Comparison of ENCODE assay signal across 9 cellular contexts in genomic region chr1:31413405-31414005, GRCh38. TPM values are rescaled to one million over a fixed set of nuclear protein-coding genes. Genes with fewer than 3 reads are reported as not detected.
DNase-seq lines count a peak whose midpoint lies in the region; ATAC-seq, FAIRE-seq and TF ChIP-seq lines count a peak whose summit lies in the region.
"Had no signal": no experiment of that assay in that cellular context is flagged by ENCODE, and none has a peak within 500 bp of the region (broad histone marks: within the 10 kb centered on the region; RNA-seq: fewer than 3 reads in every experiment).

No MANE protein-coding gene starts in this region.

- H3K27ac Mint-ChIP-seq in Caco-2 (ENCODE audit: unreplicated experiment) = peak overlapping the region; percentile 79

- no peaks in the 10 kb centered on the region for H3K27me3 Mint-ChIP-seq in Caco-2 (ENCODE audit: insufficient read depth, unreplicated experiment)

- CTCF ChIA-PET in Caco-2 (lab: Charles Lee) (interaction anchor here (0.6 kb wide), 1 partner anchor 136 kb away, joined by 4 read pairs; no protein-coding TSS in a partner anchor), HepG2 (lab: Yijun Ruan, JAX; ENCODE audit: low intra/inter-chr PET ratio, low total read pairs) (no interaction called here)

- no peaks in the 10 kb centered on the region for H4K20me1 ChIP-seq in HepG2 (ENCODE audit: insufficient read depth, low read length)

- 1% methylated on average over 29 of the region's 56 CpGs for WGBS in HepG2 (ENCODE audit: low lambda C conversion rate)

- TF ChIP-seq POLR2A in HepG2 (IDR thresholded peaks at IDR 0.05; ENCODE audit: insufficient read depth in 1 of 2, low read depth in 2 of 2, low read length in 2 of 2) = no peak

- intact Hi-C loops in Caco-2 (cut with micrococcal nuclease; ENCODE audit: unreplicated experiment) (no loop called here), colonic mucosa (cut with DNase I) (no loop called here), HepG2 (cut with micrococcal nuclease; ENCODE audit: unreplicated experiment) (no loop called here)

- BruUV-seq in Caco-2 (replicated peaks; lab: Mats Ljungman, UMichigan) (no TSS peak), HepG2 (replicated peaks; lab: Mats Ljungman, UMichigan) (no TSS peak)

- in situ Hi-C loops in HepG2 (cut with HindIII; ENCODE audit: extremely low pct_ligation_motif_present, low pct_unique_long_range_greater_than_20kb) = no loop called here

- H3K36me3 Mint-ChIP-seq in Caco-2 (ENCODE audit: insufficient read depth, unreplicated experiment) = no peaks in the 10 kb centered on the region

- H3K79me2 ChIP-seq in HepG2 (ENCODE audit: insufficient read depth, low read length) = peaks cover 21% of the 10 kb centered on the region

- H3K9me3 ChIP-seq in Caco-2 (no peaks in the 10 kb centered on the region), RWPE2 (ENCODE audit: severe bottlenecking) (no peaks in the 10 kb centered on the region), colonic mucosa (no peaks in the 10 kb centered on the region), HepG2 (ENCODE audit: low read length) (no peaks in the 10 kb centered on the region), stomach smooth muscle (ENCODE audit: control insufficient read depth in 2 of 2, low read length in 2 of 2) (no peaks in the 10 kb centered on the region)

- H3K27me3 ChIP-seq in Caco-2 (replicated peaks; ENCODE audit: control insufficient read depth, insufficient read depth, low read length) (no peaks in the 10 kb centered on the region), RWPE2 (ENCODE audit: insufficient read depth, poor library complexity, severe bottlenecking) (no peaks in the 10 kb centered on the region), colonic mucosa (no peaks in the 10 kb centered on the region), HepG2 (ENCODE audit: control insufficient read depth in 1 of 2, insufficient read depth in 2 of 2, low read length in 2 of 2) (peaks cover 2 to 38% of the 10 kb centered on the region in 2 experiments; a peak in 2 of 5 replicates), stomach smooth muscle (ENCODE audit: control insufficient read depth in 1 of 2, insufficient read depth in 2 of 2, low read length in 2 of 2) (peaks cover 47 to 55% of the 10 kb centered on the region in 2 donors)

- DNase-seq in Caco-2 (peak in 1 of 2 experiments; percentile 39), HFF-Myc (ENCODE audit: extremely low read depth, low read depth) (no peak), RWPE2 (ENCODE audit: low spot score) (peak; percentile 84), colonic mucosa (peak; percentile 93), HepG2 (ENCODE audit: low spot score) (no peak), superior temporal gyrus (ENCODE audit: extremely low spot score) (no peak)

- H2AFZ ChIP-seq in HepG2 (ENCODE audit: low read length) = no peak overlapping the region

- peak overlapping the region; percentile 90 for H3K4me2 ChIP-seq in HepG2 (ENCODE audit: low read depth, low read length)

- H3K27ac ChIP-seq in RWPE2 (ENCODE audit: poor library complexity, severe bottlenecking) (peak overlapping the region; percentile 96), colonic mucosa (peak overlapping the region; percentile 84), HepG2 (ENCODE audit: extremely low read length, insufficient read depth, low read length) (peak overlapping the region; percentile 72), stomach smooth muscle (ENCODE audit: low read length) (no peak overlapping the region)

- H3K4me3 ChIP-seq in Caco-2 (ENCODE audit: low read depth, low read length) (peak overlapping the region; percentile 73), HFF-Myc (replicated peaks; ENCODE audit: low read depth, low read length) (peak overlapping the region; percentile 69), RWPE2 (ENCODE audit: severe bottlenecking) (peak overlapping the region; percentile 96), colonic mucosa (peak overlapping the region; percentile 79), HepG2 (replicated peaks in 1 of 3; ENCODE audit: insufficient read depth in 1 of 3, low read depth in 2 of 3, low read length in 3 of 3) (peak overlapping the region; percentile 88 to 97 (median 96)), stomach smooth muscle (ENCODE audit: low read length in 2 of 2) (peak overlapping the region; percentile 43 to 74)

- peaks cover 7% of the 10 kb centered on the region for H3K4me1 Mint-ChIP-seq in Caco-2 (ENCODE audit: low read depth, unreplicated experiment)

- H3K9ac ChIP-seq in colonic mucosa (ENCODE audit: low read depth in 2 of 2, low read length in 2 of 2) (peak overlapping the region; percentile 93 to 95), HepG2 (ENCODE audit: insufficient read depth, low read depth, low read length) (peak overlapping the region; percentile 85), stomach smooth muscle (ENCODE audit: low read length in 2 of 2) (peak overlapping the region in 1 of 2 donors; percentile 21)

- no peaks in the 10 kb centered on the region for H3K9me3 Mint-ChIP-seq in Caco-2 (ENCODE audit: unreplicated experiment)

- TF ChIP-seq RAD21 in HepG2 (CRISPR knock-in tag; IDR thresholded peaks at IDR 0.05) = no peak

- no peak for TF ChIP-seq CTCF in Caco-2 (IDR thresholded peaks at IDR 0.05; ENCODE audit: insufficient read depth in 1 of 2, low read depth in 1 of 2, low read length in 1 of 2, severe bottlenecking in 1 of 2, unreplicated experiment in 1 of 2)
- no peak for TF ChIP-seq CTCF in HFF-Myc (IDR thresholded peaks at IDR 0.05; ENCODE audit: low read depth, low read length, missing control alignments)
- no peak for TF ChIP-seq CTCF in RWPE2 (IDR thresholded peaks at IDR 0.05; ENCODE audit: poor library complexity, severe bottlenecking)
- no peak for TF ChIP-seq CTCF in colonic mucosa (IDR thresholded peaks at IDR 0.05)
- TF ChIP-seq CTCF in HepG2 (CRISPR knock-in tag; IDR thresholded peaks at IDR 0.05) = no peak

- H3K4me3 Mint-ChIP-seq in Caco-2 (ENCODE audit: unreplicated experiment) = peak overlapping the region; percentile 98

- H3K4me1 ChIP-seq in Caco-2 (peaks cover 6% of the 10 kb centered on the region; the same call in 1 of the 2 replicates), RWPE2 (ENCODE audit: insufficient read depth, poor library complexity, severe bottlenecking) (peaks cover 27% of the 10 kb centered on the region), colonic mucosa (no peaks in the 10 kb centered on the region), HepG2 (ENCODE audit: insufficient read depth, low read length) (peaks cover 70% of the 10 kb centered on the region), stomach smooth muscle (ENCODE audit: control insufficient read depth, insufficient read depth, low read length) (peaks cover 14% of the 10 kb centered on the region)

- POLR2A ChIA-PET in Caco-2 (lab: Charles Lee) (interaction anchor here (1.3 kb wide), 1 partner anchor 40 kb away, joined by 4 read pairs; no protein-coding TSS in a partner anchor), HepG2 (lab: Yijun Ruan, JAX) (interaction anchor here (1.3 kb wide), 1 partner anchor 19 kb away, joined by 3 read pairs; no protein-coding TSS in a partner anchor)

- peak; percentile 12 for ATAC-seq in RWPE2 (ENCODE audit: low read depth)
- ATAC-seq in HepG2 = peak; percentile 49
- ATAC-seq in HG03439 (IDR thresholded peaks at IDR 0.05; ENCODE audit: unreplicated experiment) = no peak

- no peak for FAIRE-seq in HepG2 (lab: Jason Lieb, UNC)

- H3K36me3 ChIP-seq in Caco-2 (ENCODE audit: control insufficient read depth, insufficient read depth, low read length) (no peaks in the 10 kb centered on the region), RWPE2 (ENCODE audit: low read depth) (peaks cover 37% of the 10 kb centered on the region), colonic mucosa (no peaks in the 10 kb centered on the region), HepG2 (replicated peaks in 1 of 2; ENCODE audit: control insufficient read depth in 1 of 2, insufficient read depth in 2 of 2, low read length in 2 of 2) (no peaks in the 10 kb centered on the region; a peak in 1 of 5 replicates), stomach smooth muscle (ENCODE audit: control insufficient read depth in 2 of 2, insufficient read depth in 2 of 2, low read length in 2 of 2) (no peaks in the 10 kb centered on the region)

- no peak for TF ChIP-seq EP300 in HepG2 (IDR thresholded peaks at IDR 0.05; ENCODE audit: low read depth in 2 of 2, low read length in 2 of 2)
- TF ChIP-seq EP300 in HepG2 (CRISPR knock-in tag; IDR thresholded peaks at IDR 0.05; ENCODE audit: borderline replicate concordance) = no peak

RNA-seq across cellular contexts. Expression of gene SERINC2, which starts 0.5 kb away (rescaled TPM):
- total RNA-seq in Caco-2 (2022) (29.5 and 30.0 TPM in 2 replicates), colonic mucosa (100 to 1,000 TPM; 203 to 212 TPM), HepG2 (2016; rRNA removed; fragmentation: Illumina TruSeq; extraction: Trizol) (3.0 and 4.8 TPM in 2 replicates)
- 9.1 and 12.6 TPM in 2 replicates for total RNA-seq in HepG2 (2016; cell fraction: cytosol; rRNA removed; fragmentation: Illumina TruSeq; extraction: Trizol; ENCODE audit: low read depth)
- total RNA-seq in HepG2 (2016; cell fraction: insoluble cytoplasmic fraction; rRNA removed; fragmentation: Illumina TruSeq; extraction: Trizol) = 2.2 and 4.5 TPM in 2 replicates
- total RNA-seq in HepG2 (2016; cell fraction: membrane; rRNA removed; fragmentation: Illumina TruSeq; extraction: Trizol) = 12.8 and 17.7 TPM in 2 replicates
- total RNA-seq in HepG2 (2016; cell fraction: nucleus; rRNA removed; fragmentation: Illumina TruSeq; extraction: Trizol) = 4.1 and 4.4 TPM in 2 replicates
- polyA plus RNA-seq in HepG2 (2011; rRNA removed) = 126 and 165 TPM in 2 replicates
- 143 and 167 TPM in 2 replicates for polyA plus RNA-seq in HepG2 (2011; cell fraction: cytosol; rRNA removed)
- 209 and 229 TPM in 2 replicates for polyA plus RNA-seq in HepG2 (2011; cell fraction: nucleus; rRNA removed)
- 90.5 and 102 TPM in 2 replicates for polyA plus RNA-seq in HepG2 (2012)
- 28.9 and 29.6 TPM in 2 replicates for polyA plus RNA-seq in HepG2 (2016; cell fraction: cytosol; fragmentation: Illumina TruSeq; extraction: Trizol; ENCODE audit: low read depth)
- 6.0 and 7.0 TPM in 2 replicates for polyA plus RNA-seq in HepG2 (2016; cell fraction: insoluble cytoplasmic fraction; fragmentation: Illumina TruSeq; extraction: Trizol; ENCODE audit: low read depth)
- polyA plus RNA-seq in HepG2 (2016; cell fraction: membrane; fragmentation: Illumina TruSeq; extraction: Trizol; ENCODE audit: low read depth) = 31.1 and 34.7 TPM in 2 replicates
- 13.8 and 14.5 TPM in 2 replicates for polyA plus RNA-seq in HepG2 (2016; cell fraction: nucleus; fragmentation: Illumina TruSeq; extraction: Trizol; ENCODE audit: insufficient read depth, low read depth)
- 18.6 and 182 TPM in 2 replicates for polyA minus RNA-seq in HepG2 (2011; rRNA and poly(A)+ RNA removed; ENCODE audit: low replicate concordance)
- 50.9 and 52.1 TPM in 2 replicates for polyA minus RNA-seq in HepG2 (2011; cell fraction: cytosol; rRNA and poly(A)+ RNA removed)
- polyA minus RNA-seq in HepG2 (2011; cell fraction: nucleus; rRNA and poly(A)+ RNA removed) = 32.4 and 36.7 TPM in 2 replicates

RNA-seq across cellular contexts. Expression of gene FABP3, which starts 40.6 kb away (rescaled TPM):
- total RNA-seq in Caco-2 (2022) (12.1 and 13.0 TPM in 2 replicates), colonic mucosa (1 to 10 TPM; 2.8 to 4.7 TPM), HepG2 (2016; rRNA removed; fragmentation: Illumina TruSeq; extraction: Trizol) (0.24 and 0.46 TPM in 2 replicates)
- total RNA-seq in HepG2 (2016; cell fraction: cytosol; rRNA removed; fragmentation: Illumina TruSeq; extraction: Trizol; ENCODE audit: low read depth) = not detected in 2 replicates
- total RNA-seq in HepG2 (2016; cell fraction: insoluble cytoplasmic fraction; rRNA removed; fragmentation: Illumina TruSeq; extraction: Trizol) = 0.17 TPM in 1 of 2 replicates, not detected in the other
- 0.40 TPM in 1 of 2 replicates, not detected in the other for total RNA-seq in HepG2 (2016; cell fraction: membrane; rRNA removed; fragmentation: Illumina TruSeq; extraction: Trizol)
- not detected in 2 replicates for total RNA-seq in HepG2 (2016; cell fraction: nucleus; rRNA removed; fragmentation: Illumina TruSeq; extraction: Trizol)
- 0.21 and 0.37 TPM in 2 replicates for polyA plus RNA-seq in HepG2 (2011; rRNA removed)
- polyA plus RNA-seq in HepG2 (2011; cell fraction: cytosol; rRNA removed) = 0.28 and 0.64 TPM in 2 replicates
- 0.38 TPM in 1 of 2 replicates, not detected in the other for polyA plus RNA-seq in HepG2 (2011; cell fraction: nucleus; rRNA removed)
- polyA plus RNA-seq in HepG2 (2012) = 0.45 TPM in 1 of 2 replicates, not detected in the other
- polyA plus RNA-seq in HepG2 (2016; cell fraction: cytosol; fragmentation: Illumina TruSeq; extraction: Trizol; ENCODE audit: low read depth) = not detected in 2 replicates
- not detected in 2 replicates for polyA plus RNA-seq in HepG2 (2016; cell fraction: insoluble cytoplasmic fraction; fragmentation: Illumina TruSeq; extraction: Trizol; ENCODE audit: low read depth)
- 0.43 TPM in 1 of 2 replicates, not detected in the other for polyA plus RNA-seq in HepG2 (2016; cell fraction: membrane; fragmentation: Illumina TruSeq; extraction: Trizol; ENCODE audit: low read depth)
- not detected in 2 replicates for polyA plus RNA-seq in HepG2 (2016; cell fraction: nucleus; fragmentation: Illumina TruSeq; extraction: Trizol; ENCODE audit: insufficient read depth, low read depth)
- polyA minus RNA-seq in HepG2 (2011; rRNA and poly(A)+ RNA removed; ENCODE audit: low replicate concordance) = 0.82 and 10.2 TPM in 2 replicates
- not detected in 2 replicates for polyA minus RNA-seq in HepG2 (2011; cell fraction: cytosol; rRNA and poly(A)+ RNA removed)
- not detected in 2 replicates for polyA minus RNA-seq in HepG2 (2011; cell fraction: nucleus; rRNA and poly(A)+ RNA removed)
- total RNA-seq: activated CD8-positive, alpha-beta memory T cell treated with anti-CD3 and anti-CD28 coated beads for 36 hours had no signal

Comparison
In these comparisons a context has a peak if more than half of its experiments do, and no peak if none do; other contexts are left out.
1. DNase-seq: peak in RWPE2 (single experiment) and colonic mucosa (single experiment); none in HFF-Myc (single experiment), HepG2 (single experiment) and superior temporal gyrus (single experiment).
2. Peak in every context shown above with its lines, with median percentiles within 50 percentile points of each other: H3K4me3 ChIP-seq.